8 cellular contexts compared by ENCODE assay signal in the genomic region with DNA sequence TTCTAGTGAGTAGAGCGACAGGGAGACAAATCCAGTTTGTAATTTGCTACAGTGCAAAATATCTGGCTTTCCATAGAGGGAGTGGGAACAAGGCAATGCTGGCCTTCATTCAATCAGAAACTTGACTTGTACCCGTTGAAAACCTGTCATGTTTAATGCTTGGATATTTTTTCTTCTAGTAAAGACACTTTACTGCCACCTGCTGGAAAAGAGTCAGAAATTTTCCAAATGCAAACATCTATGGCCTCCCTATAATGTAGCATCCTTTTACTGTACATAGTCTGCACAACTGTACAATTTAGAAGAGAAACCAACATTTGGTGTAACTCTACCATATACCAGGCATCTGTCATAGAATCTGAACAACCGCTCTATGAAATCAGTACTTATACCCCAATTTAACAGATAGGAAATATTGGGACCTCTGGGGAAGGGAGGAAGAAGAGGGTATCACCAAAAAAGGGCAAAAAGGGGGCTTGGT. TPM values are rescaled to one million over a fixed set of nuclear protein-coding genes. Genes with fewer than 3 reads are reported as not detected.
DNase-seq lines count a peak whose midpoint lies in the region; ATAC-seq and TF ChIP-seq lines count a peak whose summit lies in the region.

No MANE protein-coding gene starts in this region.

- H3K27ac ChIP-seq in PC-9 (no peak overlapping the region), right lobe of liver (no peak overlapping the region), upper lobe of left lung (no peak overlapping the region)

- peaks cover 53% of the 10 kb centered on the region; the same call in 1 of the 2 replicates for H3K36me3 ChIP-seq in Loucy (ENCODE audit: insufficient read depth, low read length)
- H3K36me3 ChIP-seq in PC-9 (ENCODE audit: low read depth): 0 out of 2 replicates have a peak, but pooled peaks cover 19% of the 10 kb centered on the region
- H3K36me3 ChIP-seq in right lobe of liver: peaks cover 0 to 9% (median 4%) of the 10 kb centered on the region in 4 donors
- peaks cover 11 to 40% (median 20%) of the 10 kb centered on the region in 4 donors for H3K36me3 ChIP-seq in upper lobe of left lung

- H3K9me2 ChIP-seq in Loucy (replicated peaks; ENCODE audit: low read depth, low read length): no peaks in the 10 kb centered on the region
- H3K9me2 ChIP-seq in PC-9 (ENCODE audit: insufficient read depth): no peaks in the 10 kb centered on the region

- no peak overlapping the region for H3K9ac ChIP-seq in Loucy (ENCODE audit: low read depth, low read length, poor library complexity, severe bottlenecking)

- no TSS peak for BruUV-seq in PC-9 (replicated peaks; lab: Mats Ljungman, UMichigan)

- H3K4me3 ChIP-seq in Loucy (ENCODE audit: low read length, poor library complexity, severe bottlenecking) (no peak overlapping the region), PC-9 (no peak overlapping the region), right lobe of liver (no peak overlapping the region), upper lobe of left lung (no peak overlapping the region)

- no peak for TF ChIP-seq EP300 in upper lobe of left lung (IDR thresholded peaks at IDR 0.05)

- WGBS in right lobe of liver (ENCODE audit: insufficient coverage, low coverage, low lambda C conversion rate, missing lambda C conversion rate): 39% methylated on average over 3 of the region's 3 CpGs
- 51 to 54% methylated on average over 3 of the region's 3 CpGs for WGBS in upper lobe of left lung, 2 donors

- TF ChIP-seq CTCF in Loucy (conservative IDR thresholded peaks at IDR 0.05; ENCODE audit: low read length) (peak; percentile 76), PC-9 (conservative IDR thresholded peaks at IDR 0.05) (peak; percentile 79), right lobe of liver (IDR thresholded peaks at IDR 0.05) (peak; percentile 55 to 69 (median 63)), upper lobe of left lung (IDR thresholded peaks at IDR 0.05) (peak; percentile 55 to 69 (median 64))

- H3K79me2 ChIP-seq in Loucy (ENCODE audit: insufficient read depth, low read length): no peaks in the 10 kb centered on the region
- H3K79me2 ChIP-seq in PC-9 (ENCODE audit: low read depth): no peaks in the 10 kb centered on the region

- ATAC-seq in Right ventricle myocardium superior (ENCODE audit: poor library complexity) (peak; percentile 49), Right ventricle myocardium inferior (no peak), right lobe of liver (peak; percentile 64 to 79 (median 72)), upper lobe of left lung (ENCODE audit: low FRiP score in 2 of 2) (peak in 1 of 2 donors; percentile 67), GM18907 (IDR thresholded peaks at IDR 0.05; ENCODE audit: unreplicated experiment) (no peak)

- H3K4me1 ChIP-seq in Loucy (ENCODE audit: insufficient read depth, low read length, poor library complexity, severe bottlenecking) (peaks cover 14% of the 10 kb centered on the region), PC-9 (replicated peaks; ENCODE audit: insufficient read depth) (no peaks in the 10 kb centered on the region), right lobe of liver (peaks cover 0 to 16% (median 0%) of the 10 kb centered on the region in 4 donors), upper lobe of left lung (no peaks in the 10 kb centered on the region)

- no peak overlapping the region for H2AFZ ChIP-seq in Loucy (ENCODE audit: low read length)
- no peak overlapping the region for H2AFZ ChIP-seq in PC-9

- TF ChIP-seq POLR2A in right lobe of liver (IDR thresholded peaks at IDR 0.05) (no peak), upper lobe of left lung (IDR thresholded peaks at IDR 0.05) (no peak)

- intact Hi-C loops in Right ventricle myocardium superior (cut with DNase I): loop anchor here (2.0 kb wide), 1 partner anchor 124 kb away; no protein-coding TSS in a partner anchor
- intact Hi-C loops in Right ventricle myocardium inferior (cut with DNase I): loop anchor here (1.0 kb wide), 1 partner anchor 125 kb away; no protein-coding TSS in a partner anchor
- intact Hi-C loops in PC-9 (cut with micrococcal nuclease; ENCODE audit: unreplicated experiment): loop anchor here (1.0 kb wide), 2 partner anchors 48 to 125 kb away; no protein-coding TSS in a partner anchor
- intact Hi-C loops in right lobe of liver (cut with DNase I): no loop called here

- no peak overlapping the region for H3K4me2 ChIP-seq in Loucy (ENCODE audit: low read depth, low read length, poor library complexity, severe bottlenecking)
- H3K4me2 ChIP-seq in PC-9: no peak overlapping the region

- H3F3A ChIP-seq in Loucy (ENCODE audit: low read depth): no peaks in the 10 kb centered on the region
- peaks cover 32% of the 10 kb centered on the region; the same call in 1 of the 2 replicates for H3F3A ChIP-seq in PC-9 (ENCODE audit: insufficient read depth, low read depth)

- CTCF ChIA-PET in PC-9 (lab: Charles Lee): no interaction called here

- no peaks in the 10 kb centered on the region for H3K27me3 ChIP-seq in Loucy (ENCODE audit: insufficient read depth, low read length, poor library complexity, severe bottlenecking)
- no peaks in the 10 kb centered on the region for H3K27me3 ChIP-seq in PC-9 (ENCODE audit: insufficient read depth, low read depth)
- H3K27me3 ChIP-seq in right lobe of liver: no peaks in the 10 kb centered on the region
- no peaks in the 10 kb centered on the region for H3K27me3 ChIP-seq in upper lobe of left lung

- peaks cover 12% of the 10 kb centered on the region for H4K20me1 ChIP-seq in Loucy (ENCODE audit: insufficient read depth, low read length, poor library complexity, severe bottlenecking)
- H4K20me1 ChIP-seq in PC-9 (ENCODE audit: insufficient read depth): peaks cover 9% of the 10 kb centered on the region; the same call in 1 of the 2 replicates

- POLR2A ChIA-PET in PC-9 (lab: Charles Lee; ENCODE audit: unreplicated experiment): no interaction called here

- DNase-seq in Right ventricle myocardium superior: no peak
- no peak for DNase-seq in Right ventricle myocardium inferior (ENCODE audit: missing footprints)
- peak in 1 of 2 experiments; percentile 21 for DNase-seq in PC-9
- DNase-seq in cerebellum (ENCODE audit: low spot score): peak; percentile 67
- DNase-seq in right lobe of liver: no peak
- DNase-seq in upper lobe of left lung: no peak

- H3K9me3 ChIP-seq in Loucy (ENCODE audit: insufficient read depth, low read depth, low read length) (no peaks in the 10 kb centered on the region), PC-9 (ENCODE audit: insufficient read depth, low read depth) (no peaks in the 10 kb centered on the region), right lobe of liver (no peaks in the 10 kb centered on the region), upper lobe of left lung (no peaks in the 10 kb centered on the region)

RNA-seq across cellular contexts. Expression of gene TBC1D20, which starts 16.7 kb away (rescaled TPM):
- total RNA-seq in Right ventricle myocardium superior: 23.1 TPM
- 25.2 TPM for total RNA-seq in Right ventricle myocardium inferior
- total RNA-seq in PC-9 (2021): 27.8 and 32.8 TPM in 2 replicates
- total RNA-seq in cerebellum: 19.3 TPM
- 10 to 100 TPM; 10.8 to 21.4 (median 13.9) TPM for total RNA-seq in right lobe of liver
- total RNA-seq in upper lobe of left lung: 10 to 100 TPM; 35.5 to 59.7 (median 37.5) TPM

Comparison
In these comparisons a context has a peak if more than half of its experiments do, and no peak if none do; other contexts are left out.
1. ATAC-seq: peak in Right ventricle myocardium superior (single experiment) and right lobe of liver (4 of 4); none in Right ventricle myocardium inferior (single experiment) and GM18907 (single experiment).
2. intact Hi-C loops: an anchor here in Right ventricle myocardium superior (2.0 kb wide), Right ventricle myocardium inferior (1.0 kb wide) and PC-9 (1.0 kb wide); none called in right lobe of liver.
3. Peak in every context shown above with its lines, with median percentiles within 50 percentile points of each other: CTCF ChIP-seq.